Comparison of ENCODE assay signal across 1 cellular context in the genomic region with DNA sequence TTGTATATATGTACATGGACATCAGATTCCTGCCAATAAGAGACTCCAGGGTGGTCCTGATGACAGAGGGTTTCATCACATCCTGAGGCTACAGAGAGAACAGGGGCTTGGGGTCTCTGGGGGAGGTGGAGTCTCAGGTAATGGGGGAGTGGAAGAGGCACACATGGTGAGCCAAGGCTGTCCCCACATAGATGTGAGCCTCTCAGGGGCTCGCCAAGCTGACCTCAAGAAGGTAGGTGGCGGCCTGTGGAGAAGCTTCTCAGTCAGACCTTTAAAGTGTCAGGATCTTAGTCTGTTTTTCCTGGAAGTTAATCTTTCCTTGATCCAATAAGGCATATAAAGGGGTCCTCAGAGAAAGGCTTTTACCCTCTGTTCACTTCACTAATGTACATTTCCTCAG. TPM values are rescaled to one million over a fixed set of nuclear protein-coding genes. Genes with fewer than 3 reads are reported as not detected.
"Had no signal": no experiment of that assay in that cellular context is flagged by ENCODE, and none has a peak within 500 bp of the region (broad histone marks: within the 10 kb centered on the region; RNA-seq: fewer than 3 reads in every experiment).

No MANE protein-coding gene starts in this region.

RNA-seq across cellular contexts. Expression of a gene that starts 22.3 kb away (rescaled TPM):
- polyA plus RNA-seq: immature natural killer cell had no signal
